11 cellular contexts compared by ENCODE assay signal in the genomic region with DNA sequence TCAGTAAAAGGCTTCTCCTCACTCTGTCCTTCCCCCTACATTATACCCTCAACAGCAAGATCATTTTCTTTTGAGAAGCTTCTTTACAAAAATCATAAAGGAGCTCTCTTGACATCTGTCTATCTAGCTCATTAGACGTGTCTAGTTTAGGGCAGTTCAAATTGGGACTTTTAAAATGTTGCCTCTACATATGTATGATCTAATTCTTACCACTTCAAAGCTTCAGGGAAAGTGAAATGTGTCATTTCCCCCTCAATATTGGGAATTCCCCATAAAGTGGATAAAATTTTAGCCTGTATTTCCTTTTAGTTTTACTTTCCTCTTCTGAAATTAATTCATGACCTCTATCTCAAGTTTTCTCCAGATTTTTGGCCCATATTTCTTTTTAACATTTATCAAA.
DNase-seq lines count a peak whose midpoint lies in the region; ATAC-seq and TF ChIP-seq lines count a peak whose summit lies in the region.
"Had no signal": no experiment of that assay in that cellular context is flagged by ENCODE, and none has a peak within 500 bp of the region (broad histone marks: within the 10 kb centered on the region; RNA-seq: fewer than 3 reads in every experiment).

No MANE protein-coding gene starts in this region.

- H3K4me1 Mint-ChIP-seq in Calu3 (ENCODE audit: low read depth, unreplicated experiment) = peaks cover 41% of the 10 kb centered on the region

- TF ChIP-seq CTCF in Calu3 (IDR thresholded peaks at IDR 0.05; ENCODE audit: unreplicated experiment) (no peak), RWPE1 (conservative IDR thresholded peaks at IDR 0.05; ENCODE audit: low read depth) (no peak)

- H3K27ac Mint-ChIP-seq in Calu3 (ENCODE audit: unreplicated experiment) = peak overlapping the region; percentile 93

- peak overlapping the region; percentile 38 for H3K4me3 Mint-ChIP-seq in Calu3 (ENCODE audit: low read depth, unreplicated experiment)
- H3K4me3 Mint-ChIP-seq: immature natural killer cell had no signal

- BruUV-seq in Calu3 (replicated peaks; lab: Mats Ljungman, UMichigan) = no TSS peak

- peaks cover 11% of the 10 kb centered on the region for H3K36me3 Mint-ChIP-seq in Calu3 (ENCODE audit: insufficient read depth, unreplicated experiment)
- H3K36me3 Mint-ChIP-seq: immature natural killer cell had no signal

- DNase-seq in Calu3 = no peak
- DNase-seq in globus pallidus (ENCODE audit: low spot score) = no peak
- DNase-seq in RWPE1 (ENCODE audit: low spot score) = no peak
- no peak for DNase-seq in NCI-H82 (lab: John Stamatoyannopoulos, UW)
- DNase-seq in NCI-H69 (lab: John Stamatoyannopoulos, UW) = no peak
- DNase-seq: effector memory CD4-positive, alpha-beta T cell; NCI-H446 treated with DMSO at 0.1 percent for 48 hours had no signal

- H3K9me3 Mint-ChIP-seq in Calu3 (ENCODE audit: low read depth, unreplicated experiment) = no peaks in the 10 kb centered on the region
- H3K9me3 Mint-ChIP-seq: immature natural killer cell had no signal

- POLR2A ChIA-PET in RWPE1 (lab: Yijun Ruan, JAX; ENCODE audit: low non-redundant PET) = no interaction called here

- H3K27me3 Mint-ChIP-seq in Calu3 (ENCODE audit: unreplicated experiment) = no peaks in the 10 kb centered on the region

- ATAC-seq in GM19043 (IDR thresholded peaks at IDR 0.05; ENCODE audit: low read depth, unreplicated experiment) (peak; percentile 70), HG02840 (IDR thresholded peaks at IDR 0.05; ENCODE audit: low FRiP score, unreplicated experiment) (peak; percentile 87), HG03575 (IDR thresholded peaks at IDR 0.05; ENCODE audit: extremely low read depth, insufficient number of reproducible peaks, low FRiP score, unreplicated experiment) (peak; percentile 92)

- CTCF ChIA-PET in Calu3 (lab: Charles Lee) (interaction anchor here (1.0 to 1.7 kb wide), 6 partner anchors 13 to 360 kb away, joined by 3 to 6 read pairs (median 4); partner anchors contain the start of gene ARRDC3), RWPE1 (lab: Yijun Ruan, JAX) (interaction anchor here (2.1 kb wide), 1 partner anchor 128 kb away, joined by 5 read pairs; no protein-coding TSS in a partner anchor)

- H3K27ac ChIP-seq in RWPE1 = no peak overlapping the region

- intact Hi-C loops in Calu3 (cut with micrococcal nuclease; ENCODE audit: unreplicated experiment) = loop anchor here (5.0 kb wide), 1 partner anchor 127 kb away; no protein-coding TSS in a partner anchor
